1 cellular context compared by ENCODE assay signal in genomic region chr7:43873300-43873699, GRCh38.
TF ChIP-seq lines count a peak whose summit lies in the region.

No MANE protein-coding gene starts in this region.

TF ChIP-seq in SK-N-SH treated with all-trans-retinoic acid at 6 μM for 48 hours, 23 proteins besides CTCF, POLR2A, EP300 and RAD21 (continued from another document):
- TF ChIP-seq ZNF565 (CRISPR knock-in tag; conservative IDR thresholded peaks at IDR 0.05; ENCODE audit: low read depth) (no peak), BACH2 (CRISPR knock-in tag; IDR thresholded peaks at IDR 0.05; ENCODE audit: borderline replicate concordance) (no peak), CREB5 (CRISPR knock-in tag; IDR thresholded peaks at IDR 0.05; ENCODE audit: low read depth) (no peak)
